21 cellular contexts compared by ENCODE assay signal in the genomic region with DNA sequence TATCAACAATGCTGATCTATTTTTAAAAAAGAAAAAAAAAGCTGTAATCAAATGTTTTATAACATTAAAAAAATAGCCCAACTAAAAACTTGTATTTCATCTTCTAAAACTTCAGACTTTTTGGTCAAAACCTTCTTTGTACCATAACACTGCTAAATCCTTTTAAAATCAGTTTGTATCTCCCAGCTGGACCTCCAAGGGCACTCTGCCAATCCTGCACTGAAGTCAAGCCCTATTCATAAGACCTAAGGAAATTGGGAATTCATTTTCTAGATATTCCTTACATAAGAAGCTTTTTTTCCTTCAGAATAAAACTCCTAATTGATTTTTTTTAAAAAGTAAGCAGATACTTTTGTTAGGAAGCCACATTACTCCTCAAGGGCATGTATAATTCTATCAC. TPM values are rescaled to one million over a fixed set of nuclear protein-coding genes. Genes with fewer than 3 reads are reported as not detected.
A peak's percentile ranks its signal among the peaks of the same experiment; 100 is the strongest.
DNase-seq lines count a peak whose midpoint lies in the region; ATAC-seq and TF ChIP-seq lines count a peak whose summit lies in the region.
"Had no signal": no experiment of that assay in that cellular context is flagged by ENCODE, and none has a peak within 500 bp of the region (broad histone marks: within the 10 kb centered on the region; RNA-seq: fewer than 3 reads in every experiment).

No MANE protein-coding gene starts in this region.

- peaks cover 4% of the 10 kb centered on the region for H3K4me1 ChIP-seq in right cardiac atrium (ENCODE audit: control insufficient read depth, insufficient read depth, low read length)
- peaks cover 24% of the 10 kb centered on the region for H3K4me1 ChIP-seq in testis
- H3K4me1 ChIP-seq: A549, BLaER1, HAP-1 had no signal

- no peak overlapping the region for H3K4me3 Mint-ChIP-seq in activated CD4-positive, alpha-beta memory T cell treated with anti-CD3 and anti-CD28 coated beads for 36 hours
- no peak overlapping the region for H3K4me3 Mint-ChIP-seq in mesothelial cell of epicardium
- H3K4me3 Mint-ChIP-seq: CD4-positive, alpha-beta memory T cell had no signal

- intact Hi-C loops in right cardiac atrium (cut with DNase I) (loop anchor here in 1 of 4 donors (5.0 kb wide), 1 partner anchor 48 kb away; the partner anchor contains the start of gene GOLGB1), testis (cut with DNase I; ENCODE audit: low total_unique reads) (no loop called here)
- intact Hi-C loops in activated CD4-positive, alpha-beta memory T cell treated with anti-CD3 and anti-CD28 coated beads for 36 hours (cut with micrococcal nuclease): no loop called here

- POLR2A ChIA-PET in activated CD4-positive, alpha-beta memory T cell treated with anti-CD3 and anti-CD28 coated beads for 36 hours (lab: Charles Lee): no interaction called here

- H3K36me3 ChIP-seq in testis (ENCODE audit: low read depth, missing control alignments): no peaks in the 10 kb centered on the region

- DNase-seq in COLO829 (ENCODE audit: low spot score) (peak; percentile 47), fibroblast of pulmonary artery (ENCODE audit: low read depth) (peak; percentile 17), right cardiac atrium (peak in 2 of 3 donors; percentile 38 to 70), testis (peak; percentile 65), mesothelial cell of epicardium (ENCODE audit: low spot score in 2 of 2, unreplicated experiment in 2 of 2) (no peak)
- no peak for DNase-seq in activated CD4-positive, alpha-beta memory T cell treated with anti-CD3 and anti-CD28 coated beads for 36 hours
- DNase-seq: Calu3; CD4-positive, alpha-beta memory T cell; GM23248; NCI-H1417 treated with DMSO at 0.1 percent for 48 hours; NCI-H2029; NCI-H345; NCI-H526; SIG-M5 had no signal

- no peak for TF ChIP-seq CTCF in fibroblast of pulmonary artery (IDR thresholded peaks at IDR 0.05; ENCODE audit: low read length, missing control alignments)
- TF ChIP-seq CTCF in testis (IDR thresholded peaks at IDR 0.05): no peak
- no peak for TF ChIP-seq CTCF in mesothelial cell of epicardium (IDR thresholded peaks at IDR 0.05; ENCODE audit: unreplicated experiment)

- H3K4me3 ChIP-seq in fibroblast of pulmonary artery (replicated peaks; ENCODE audit: low read depth, low read length): no peak overlapping the region
- H3K4me3 ChIP-seq in right cardiac atrium (ENCODE audit: low read length): no peak overlapping the region
- H3K4me3 ChIP-seq in testis: no peak overlapping the region
- H3K4me3 ChIP-seq: A549, BLaER1, GM12878, GM23248, HAP-1 had no signal

- no peaks in the 10 kb centered on the region for H3K4me1 Mint-ChIP-seq in activated CD4-positive, alpha-beta memory T cell treated with anti-CD3 and anti-CD28 coated beads for 36 hours (ENCODE audit: low read depth)
- no peaks in the 10 kb centered on the region for H3K4me1 Mint-ChIP-seq in mesothelial cell of epicardium

- H3K9me3 ChIP-seq in right cardiac atrium (ENCODE audit: control insufficient read depth, low read length) (no peaks in the 10 kb centered on the region), testis (no peaks in the 10 kb centered on the region)
- H3K9me3 ChIP-seq: A549, BLaER1, HAP-1 had no signal

- CTCF ChIA-PET in activated CD4-positive, alpha-beta memory T cell treated with anti-CD3 and anti-CD28 coated beads for 36 hours (lab: Charles Lee): no interaction called here

- H3K27me3 ChIP-seq in right cardiac atrium (ENCODE audit: control insufficient read depth, insufficient read depth) (no peaks in the 10 kb centered on the region), testis (no peaks in the 10 kb centered on the region)
- H3K27me3 ChIP-seq: BLaER1 had no signal

- no peak for TF ChIP-seq POLR2A in testis (IDR thresholded peaks at IDR 0.05)

- no peaks in the 10 kb centered on the region for H3K9me3 Mint-ChIP-seq in activated CD4-positive, alpha-beta memory T cell treated with anti-CD3 and anti-CD28 coated beads for 36 hours
- peaks cover 2% of the 10 kb centered on the region for H3K9me3 Mint-ChIP-seq in mesothelial cell of epicardium

- ATAC-seq in right cardiac atrium (peak in 1 of 2 donors; percentile 49), GM21619 (IDR thresholded peaks at IDR 0.05; ENCODE audit: unreplicated experiment) (no peak)
- ATAC-seq: A549, GM12878 had no signal

- no peaks in the 10 kb centered on the region for H3K27me3 Mint-ChIP-seq in activated CD4-positive, alpha-beta memory T cell treated with anti-CD3 and anti-CD28 coated beads for 36 hours
- no peaks in the 10 kb centered on the region for H3K27me3 Mint-ChIP-seq in mesothelial cell of epicardium (ENCODE audit: low read depth)
- H3K27me3 Mint-ChIP-seq: CD4-positive, alpha-beta memory T cell had no signal

- peaks cover 12% of the 10 kb centered on the region for H3K36me3 Mint-ChIP-seq in activated CD4-positive, alpha-beta memory T cell treated with anti-CD3 and anti-CD28 coated beads for 36 hours
- peaks cover 34% of the 10 kb centered on the region for H3K36me3 Mint-ChIP-seq in mesothelial cell of epicardium

- H3K27ac ChIP-seq in right cardiac atrium (ENCODE audit: low read length) (no peak overlapping the region), testis (peak overlapping the region; percentile 78 to 84)
- H3K27ac ChIP-seq: A549, BLaER1, GM23248, HL-60, KMS-11 had no signal

- H3K27ac Mint-ChIP-seq in activated CD4-positive, alpha-beta memory T cell treated with anti-CD3 and anti-CD28 coated beads for 36 hours: no peak overlapping the region
- H3K27ac Mint-ChIP-seq in mesothelial cell of epicardium: no peak overlapping the region

RNA-seq across cellular contexts. Expression of gene HCLS1, which starts 38.2 kb away (rescaled TPM):
- total RNA-seq in right cardiac atrium: 10 to 100 TPM; 19.9 to 25.9 (median 23.1) TPM
- polyA plus RNA-seq in right cardiac atrium: 12.3 TPM
- total RNA-seq in testis: 10 to 100 TPM in 1 of 2 donors, 1 to 10 TPM in 1; 8.7 to 17.3 TPM
- polyA plus RNA-seq in testis (ENCODE audit: insufficient read depth, low read depth, low replicate concordance): 15.6 TPM
- total RNA-seq in activated CD4-positive, alpha-beta memory T cell treated with anti-CD3 and anti-CD28 coated beads for 36 hours: 100 to 1,000 TPM; 249 to 251 TPM
- 2.9 to 3.2 TPM (median 3.0 TPM) in 3 replicates for total RNA-seq in mesothelial cell of epicardium

RNA-seq across cellular contexts. Expression of gene GOLGB1, which starts 50.6 kb away (rescaled TPM):
- total RNA-seq in right cardiac atrium: 10 to 100 TPM; 52.8 to 60.8 (median 58.4) TPM
- polyA plus RNA-seq in right cardiac atrium: 19.8 TPM
- 10 to 100 TPM; 72.3 to 72.5 TPM for total RNA-seq in testis
- 11.5 TPM for polyA plus RNA-seq in testis (ENCODE audit: insufficient read depth, low read depth, low replicate concordance)
- 10 to 100 TPM; 22.7 to 26.0 TPM for total RNA-seq in activated CD4-positive, alpha-beta memory T cell treated with anti-CD3 and anti-CD28 coated beads for 36 hours
- 76.0 to 80.5 TPM (median 79.4 TPM) in 3 replicates for total RNA-seq in mesothelial cell of epicardium

Comparison
In these comparisons a context has a peak if more than half of its experiments do, and no peak if none do; other contexts are left out.
1. DNase-seq: peak in COLO829 (single experiment), fibroblast of pulmonary artery (single experiment), right cardiac atrium (2 of 3) and testis (single experiment); none in activated CD4-positive, alpha-beta memory T cell treated with anti-CD3 and anti-CD28 coated beads for 36 hours (single experiment) and mesothelial cell of epicardium (0 of 2).
2. RNA of gene HCLS1, which starts 38.2 kb away (total RNA-seq): 249 to 251 TPM in activated CD4-positive, alpha-beta memory T cell treated with anti-CD3 and anti-CD28 coated beads for 36 hours; 19.9 to 25.9 TPM in right cardiac atrium, 8.7 to 17.3 TPM in testis and 2.9 to 3.2 TPM in mesothelial cell of epicardium; every median in the first group is over 4 times any median in the second.